ENCODE assay signal across 13 cellular contexts in genomic region chr14:86646688-86647687, GRCh38.
A peak's percentile ranks its signal among the peaks of the same experiment; 100 is the strongest.
DNase-seq lines count a peak whose midpoint lies in the region; ATAC-seq and TF ChIP-seq lines count a peak whose summit lies in the region.
"Had no signal": no experiment of that assay in that cellular context is flagged by ENCODE, and none has a peak within 500 bp of the region (broad histone marks: within the 10 kb centered on the region; RNA-seq: fewer than 3 reads in every experiment).

No MANE protein-coding gene starts in this region.

- H3K9me3 ChIP-seq in WERI-Rb-1 (ENCODE audit: severe bottlenecking), result peaks cover 9% of the 10 kb centered on the region
- no peaks in the 10 kb centered on the region for H3K9me3 ChIP-seq in osteoblast (ENCODE audit: low read depth, low read length)
- H3K9me3 ChIP-seq: vagina had no signal

- H3K4me2 ChIP-seq in osteoblast (ENCODE audit: insufficient read depth, low read length), result no peak overlapping the region

- ATAC-seq in GM21367 (IDR thresholded peaks at IDR 0.05; ENCODE audit: unreplicated experiment), result no peak
- ATAC-seq in GM18867 (IDR thresholded peaks at IDR 0.05; ENCODE audit: unreplicated experiment), result no peak
- ATAC-seq: T-helper 17 cell had no signal

- no peak overlapping the region for H3K27ac ChIP-seq in WERI-Rb-1
- H3K27ac ChIP-seq in osteoblast (ENCODE audit: low read depth, low read length), result no peak overlapping the region
- H3K27ac ChIP-seq: vagina had no signal

- in situ Hi-C loops in KBM-7 (cut with MboI; ENCODE audit: low pct_unique_long_range_greater_than_20kb, low sequenced_read_pairs), result no loop called here

- no peaks in the 10 kb centered on the region for H4K20me1 ChIP-seq in osteoblast (ENCODE audit: insufficient read depth, low read length)

- H3K27me3 ChIP-seq in WERI-Rb-1 (ENCODE audit: insufficient read depth, low read depth, severe bottlenecking) (no peaks in the 10 kb centered on the region), kidney epithelial cell (ENCODE audit: control insufficient read depth, insufficient read depth, low read length) (no peaks in the 10 kb centered on the region), osteoblast (ENCODE audit: insufficient read depth, low read length) (no peaks in the 10 kb centered on the region)
- H3K27me3 ChIP-seq: vagina had no signal

- no peaks in the 10 kb centered on the region for H3K79me2 ChIP-seq in osteoblast (ENCODE audit: insufficient read depth, low read length)

- peak; percentile 28; the same call in 1 of the 2 replicates for TF ChIP-seq CTCF in WERI-Rb-1 (IDR thresholded peaks at IDR 0.05; ENCODE audit: low read depth, low read length)
- TF ChIP-seq CTCF in kidney epithelial cell (IDR thresholded peaks at IDR 0.05; ENCODE audit: insufficient read depth, low read length, poor library complexity, severe bottlenecking), result peak; percentile 17
- no peak for TF ChIP-seq CTCF in osteoblast (IDR thresholded peaks at IDR 0.05; ENCODE audit: extremely low read depth, low read depth, low read length)

- H3K4me3 ChIP-seq in WERI-Rb-1 (ENCODE audit: low read depth, low read length), result no peak overlapping the region
- no peak overlapping the region for H3K4me3 ChIP-seq in kidney epithelial cell (ENCODE audit: low read depth, low read length)
- no peak overlapping the region for H3K4me3 ChIP-seq in osteoblast (ENCODE audit: insufficient read depth, low read length)
- H3K4me3 ChIP-seq: vagina had no signal

- DNase-seq in ELF-1 (ENCODE audit: low read depth, low spot score) (peak; percentile 10), KBM-7 (peak; percentile 19), WERI-Rb-1 (no peak), kidney epithelial cell (ENCODE audit: low read depth) (no peak), osteoblast (ENCODE audit: insufficient read length, low spot score, missing footprints) (no peak), SKM-1 (lab: John Stamatoyannopoulos, UW; ENCODE audit: unreplicated experiment) (no peak)
- DNase-seq: central memory CD4-positive, alpha-beta T cell; NCI-H446; retina; T-helper 17 cell had no signal

- no peak overlapping the region for H2AFZ ChIP-seq in osteoblast (ENCODE audit: low read length)

- H3K36me3 ChIP-seq in WERI-Rb-1 (no peaks in the 10 kb centered on the region), kidney epithelial cell (ENCODE audit: control insufficient read depth, insufficient read depth, low read length) (no peaks in the 10 kb centered on the region), osteoblast (ENCODE audit: insufficient read depth, low read length) (no peaks in the 10 kb centered on the region)
- H3K36me3 ChIP-seq: vagina had no signal

- H3K4me1 ChIP-seq in osteoblast (ENCODE audit: insufficient read depth, low read length), result no peaks in the 10 kb centered on the region
- H3K4me1 ChIP-seq: vagina had no signal

Comparison
In these comparisons a context has a peak if more than half of its experiments do, and no peak if none do; other contexts are left out.
1. DNase-seq: peak in ELF-1 (single experiment) and KBM-7 (single experiment); none in WERI-Rb-1 (single experiment), kidney epithelial cell (single experiment), osteoblast (single experiment) and SKM-1 (single experiment).